Comparison of ENCODE assay signal across 8 cellular contexts in genomic region chr6:26205625-26206574, GRCh38.
DNase-seq lines count a peak whose midpoint lies in the region; ATAC-seq and TF ChIP-seq lines count a peak whose summit lies in the region.

No MANE protein-coding gene starts in this region.

- TF ChIP-seq CTCF in body of pancreas (IDR thresholded peaks at IDR 0.05), result no peak
- TF ChIP-seq CTCF in GM20000 (IDR thresholded peaks at IDR 0.05; ENCODE audit: extremely low read depth, missing control alignments), result no peak

- H3K9me3 ChIP-seq in body of pancreas, result no peaks in the 10 kb centered on the region

- DNase-seq in A172 (ENCODE audit: low spot score) (peak; percentile 79), NCI-H2171 treated with DMSO at 0.1 percent for 48 hours (lab: John Stamatoyannopoulos, UW) (peak; percentile 80), body of pancreas (no peak), islet precursor cell (peak; percentile 64), OCI-M2 (lab: John Stamatoyannopoulos, UW; ENCODE audit: unreplicated experiment) (no peak), GM20000 (ENCODE audit: low spot score) (no peak)

- TF ChIP-seq POLR2A in body of pancreas (IDR thresholded peaks at IDR 0.05), result peak; percentile 28 to 78 (median 65)

- peak; percentile 4 for ATAC-seq in GM18861 (IDR thresholded peaks at IDR 0.05; ENCODE audit: unreplicated experiment)
- ATAC-seq in body of pancreas, result peak; percentile 52

- 5 to 6% methylated on average over 18 of the region's 18 CpGs for WGBS in body of pancreas, 2 donors

- H3K27ac ChIP-seq in body of pancreas (peak overlapping the region; percentile 36 to 89 (median 74)), temporal lobe (ENCODE audit: low read depth, low read length) (peak overlapping the region; percentile 94)

- H3K27me3 ChIP-seq in body of pancreas, result no peaks in the 10 kb centered on the region

- no peaks in the 10 kb centered on the region for H3K4me1 ChIP-seq in body of pancreas

- no peaks in the 10 kb centered on the region for H3K36me3 ChIP-seq in body of pancreas (replicated peaks in 1 of 2; ENCODE audit: insufficient read depth in 1 of 2, low read depth in 2 of 2)

- no peak overlapping the region for H3K4me3 ChIP-seq in body of pancreas

- intact Hi-C loops in body of pancreas (cut with DNase I), result no loop called here

Comparison
In these comparisons a context has a peak if more than half of its experiments do, and no peak if none do; other contexts are left out.
1. DNase-seq: peak in A172 (single experiment), NCI-H2171 treated with DMSO at 0.1 percent for 48 hours (single experiment) and islet precursor cell (single experiment); none in body of pancreas (0 of 4), OCI-M2 (single experiment) and GM20000 (single experiment).